23 cellular contexts compared by ENCODE assay signal in genomic region chr16:30478766-30479478, GRCh38. TPM values are rescaled to one million over a fixed set of nuclear protein-coding genes. Genes with fewer than 3 reads are reported as not detected.
DNase-seq lines count a peak whose midpoint lies in the region; ATAC-seq lines count a peak whose summit lies in the region.
"Had no signal": no experiment of that assay in that cellular context is flagged by ENCODE, and none has a peak within 500 bp of the region (broad histone marks: within the 10 kb centered on the region; RNA-seq: fewer than 3 reads in every experiment).

No MANE protein-coding gene starts in this region.

- H3K27me3 ChIP-seq in CD4-positive, alpha-beta memory T cell (ENCODE audit: insufficient read depth, low read length), result no peaks in the 10 kb centered on the region
- H3K27me3 ChIP-seq in naive thymus-derived CD4-positive, alpha-beta T cell (ENCODE audit: control insufficient read depth in 2 of 2, insufficient read depth in 2 of 2, low read length in 2 of 2), result no peaks in the 10 kb centered on the region
- H3K27me3 ChIP-seq: hepatocyte had no signal

- H3K36me3 Mint-ChIP-seq in T-helper 1 cell treated with Interleukin-12 subunit alpha and Interleukin-12 subunit beta and Interleukin-4 antibody, amounts not matched to agents 30 μg/mL and 1 μg/mL, for 36 hours (ENCODE audit: low read depth), result peaks cover 67% of the 10 kb centered on the region
- H3K36me3 Mint-ChIP-seq in CD4-positive, alpha-beta memory T cell, result peaks cover 57 to 73% of the 10 kb centered on the region in 2 donors
- peaks cover 8% of the 10 kb centered on the region for H3K36me3 Mint-ChIP-seq in T-helper 17 cell (ENCODE audit: low read depth)
- peaks cover 12 to 60% (median 28%) of the 10 kb centered on the region in 5 donors for H3K36me3 Mint-ChIP-seq in naive thymus-derived CD4-positive, alpha-beta T cell

- intact Hi-C loops in CD4-positive, alpha-beta memory T cell (cut with micrococcal nuclease), result loop anchor here (10.0 kb wide), 1 partner anchor 46 kb away; the partner anchor contains the start of gene ZNF768
- intact Hi-C loops in naive thymus-derived CD4-positive, alpha-beta T cell (cut with micrococcal nuclease), result no loop called here

- no peak for ATAC-seq in T-helper 17 cell
- ATAC-seq in naive thymus-derived CD4-positive, alpha-beta T cell, result no peak

- CTCF ChIA-PET in CD4-positive, alpha-beta memory T cell (lab: Charles Lee; ENCODE audit: partially characterized antibody), result interaction anchor here (1.5 to 5.5 kb wide), 3 partner anchors 9 to 29 kb away, joined by 5 to 45 read pairs (median 7); no protein-coding TSS in a partner anchor
- CTCF ChIA-PET in naive thymus-derived CD4-positive, alpha-beta T cell (lab: Charles Lee), result interaction anchor here (1.6 kb wide), 1 partner anchor 29 kb away, joined by 9 read pairs; no protein-coding TSS in a partner anchor

- H3K27me3 Mint-ChIP-seq in T-helper 1 cell treated with Interleukin-12 subunit alpha and Interleukin-12 subunit beta and Interleukin-4 antibody, amounts not matched to agents 30 μg/mL and 1 μg/mL, for 36 hours (ENCODE audit: low read depth), result no peaks in the 10 kb centered on the region
- H3K27me3 Mint-ChIP-seq in CD4-positive, alpha-beta memory T cell, result no peaks in the 10 kb centered on the region
- H3K27me3 Mint-ChIP-seq in T-helper 17 cell, result no peaks in the 10 kb centered on the region
- no peaks in the 10 kb centered on the region for H3K27me3 Mint-ChIP-seq in naive thymus-derived CD4-positive, alpha-beta T cell

- POLR2A ChIA-PET in CD4-positive, alpha-beta memory T cell (lab: Charles Lee; ENCODE audit: partially characterized antibody), result interaction anchor here (0.8 to 41.1 kb wide), 10 partner anchors 8 to 93 kb away, joined by 3 to 1162 read pairs (median 8); partner anchors contain the start of genes DCTPP1, ITGAL, SEPHS2 and ZNF688
- POLR2A ChIA-PET in naive thymus-derived CD4-positive, alpha-beta T cell (lab: Charles Lee), result interaction anchor here (1.0 to 2.8 kb wide), 6 partner anchors 8 to 57 kb away, joined by 3 to 14 read pairs (median 4); partner anchors contain the start of gene DCTPP1

- peaks cover 51% of the 10 kb centered on the region for H3K4me1 Mint-ChIP-seq in T-helper 1 cell treated with Interleukin-12 subunit alpha and Interleukin-12 subunit beta and Interleukin-4 antibody, amounts not matched to agents 30 μg/mL and 1 μg/mL, for 36 hours (ENCODE audit: low read depth)
- H3K4me1 Mint-ChIP-seq in CD4-positive, alpha-beta memory T cell, result peaks cover 40 to 82% (median 54%) of the 10 kb centered on the region in 4 donors
- H3K4me1 Mint-ChIP-seq in T-helper 17 cell, result peaks cover 36% of the 10 kb centered on the region
- H3K4me1 Mint-ChIP-seq in naive thymus-derived CD4-positive, alpha-beta T cell, result peaks cover 46 to 76% (median 61%) of the 10 kb centered on the region in 7 donors

- no peak overlapping the region for H3K27ac ChIP-seq in CD4-positive, alpha-beta memory T cell (ENCODE audit: low read depth, low read length)
- peak overlapping the region; percentile 22 for H3K27ac ChIP-seq in naive thymus-derived CD4-positive, alpha-beta T cell (ENCODE audit: low read depth, low read length)
- H3K27ac ChIP-seq: coronary artery, hepatocyte, RWPE1, WERI-Rb-1 had no signal

- H3K27ac Mint-ChIP-seq in T-helper 1 cell treated with Interleukin-12 subunit alpha and Interleukin-12 subunit beta and Interleukin-4 antibody, amounts not matched to agents 30 μg/mL and 1 μg/mL, for 36 hours, result peak overlapping the region; percentile 47
- H3K27ac Mint-ChIP-seq in CD4-positive, alpha-beta memory T cell, result peak overlapping the region; percentile 25 to 95 (median 80)
- H3K27ac Mint-ChIP-seq in T-helper 17 cell, result no peak overlapping the region
- H3K27ac Mint-ChIP-seq in naive thymus-derived CD4-positive, alpha-beta T cell, result peak overlapping the region in 8 of 9 donors; percentile 32 to 92 (median 84)

- H3K4me3 ChIP-seq in CD4-positive, alpha-beta memory T cell (ENCODE audit: low read length in 2 of 2), result no peak overlapping the region
- H3K4me3 ChIP-seq in naive thymus-derived CD4-positive, alpha-beta T cell (ENCODE audit: low read length), result no peak overlapping the region
- H3K4me3 ChIP-seq: coronary artery, hepatocyte had no signal

- DNase-seq in T-helper 1 cell (no peak), T-helper 17 cell (no peak), DMS79 (lab: John Stamatoyannopoulos, UW) (no peak), foreskin melanocyte (no peak), DMS53 (lab: John Stamatoyannopoulos, UW) (no peak)
- DNase-seq in CD4-positive, alpha-beta memory T cell, result no peak
- DNase-seq in naive thymus-derived CD4-positive, alpha-beta T cell, result no peak
- DNase-seq: 8988T; activated gamma-delta T cell; DMS153; kidney; mammary epithelial cell; NCI-H1694; NCI-H446 treated with DMSO at 0.1 percent for 48 hours; stimulated activated CD4-positive, alpha-beta T cell treated with anti-CD3 and anti-CD28 coated beads, Interleukin-2, amount 100 ng/mL, for 48 hours; substantia nigra; WERI-Rb-1 had no signal

- peaks cover 57% of the 10 kb centered on the region for H3K36me3 ChIP-seq in CD4-positive, alpha-beta memory T cell (ENCODE audit: insufficient read depth, low read length)
- peaks cover 25 to 80% (median 52%) of the 10 kb centered on the region in 3 experiments for H3K36me3 ChIP-seq in naive thymus-derived CD4-positive, alpha-beta T cell (ENCODE audit: control insufficient read depth in 2 of 3, insufficient read depth in 3 of 3, low read length in 3 of 3)
- H3K36me3 ChIP-seq: WERI-Rb-1 had no signal

- peak overlapping the region; percentile 61 for H3K4me3 Mint-ChIP-seq in T-helper 1 cell treated with Interleukin-12 subunit alpha and Interleukin-12 subunit beta and Interleukin-4 antibody, amounts not matched to agents 30 μg/mL and 1 μg/mL, for 36 hours
- peak overlapping the region in 2 of 8 donors; percentile 40 to 48 for H3K4me3 Mint-ChIP-seq in CD4-positive, alpha-beta memory T cell
- H3K4me3 Mint-ChIP-seq in T-helper 17 cell, result peak overlapping the region; percentile 63
- H3K4me3 Mint-ChIP-seq in naive thymus-derived CD4-positive, alpha-beta T cell, result peak overlapping the region in 5 of 10 donors; percentile 8 to 54 (median 37)

- H3K4me1 ChIP-seq in CD4-positive, alpha-beta memory T cell (ENCODE audit: insufficient read depth, low read length), result peaks cover 87% of the 10 kb centered on the region
- peaks cover 38 to 65% of the 10 kb centered on the region in 2 donors for H3K4me1 ChIP-seq in naive thymus-derived CD4-positive, alpha-beta T cell (ENCODE audit: control insufficient read depth in 2 of 2, insufficient read depth in 2 of 2, low read length in 2 of 2)

- no peaks in the 10 kb centered on the region for H3K9me3 ChIP-seq in CD4-positive, alpha-beta memory T cell (ENCODE audit: control insufficient read depth in 1 of 2, low read length in 2 of 2)
- H3K9me3 ChIP-seq in T-helper 17 cell (ENCODE audit: control insufficient read depth, low read length, poor library complexity, severe bottlenecking), result no peaks in the 10 kb centered on the region
- no peaks in the 10 kb centered on the region for H3K9me3 ChIP-seq in naive thymus-derived CD4-positive, alpha-beta T cell (ENCODE audit: control insufficient read depth in 2 of 3, low read length in 3 of 3)

- no peaks in the 10 kb centered on the region for H3K9me3 Mint-ChIP-seq in T-helper 1 cell treated with Interleukin-12 subunit alpha and Interleukin-12 subunit beta and Interleukin-4 antibody, amounts not matched to agents 30 μg/mL and 1 μg/mL, for 36 hours
- H3K9me3 Mint-ChIP-seq in CD4-positive, alpha-beta memory T cell, result no peaks in the 10 kb centered on the region
- H3K9me3 Mint-ChIP-seq in naive thymus-derived CD4-positive, alpha-beta T cell, result no peaks in the 10 kb centered on the region

RNA-seq across cellular contexts. Expression of gene ITGAL, which starts 6.4 kb away (rescaled TPM):
- 100 to 1,000 TPM; 648 to 657 TPM for total RNA-seq in CD4-positive, alpha-beta memory T cell
- 100 to 1,000 TPM; 110 to 159 TPM for polyA plus RNA-seq in CD4-positive, alpha-beta memory T cell
- total RNA-seq in T-helper 17 cell, result 100 to 1,000 TPM; 322 to 338 TPM
- 100 to 1,000 TPM; 258 to 629 (median 436) TPM for total RNA-seq in naive thymus-derived CD4-positive, alpha-beta T cell
- polyA plus RNA-seq in naive thymus-derived CD4-positive, alpha-beta T cell, result 100 to 1,000 TPM; 110 to 135 TPM
- total RNA-seq: endothelial cell of umbilical vein, M059J, mammary epithelial cell had no signal
- polyA plus RNA-seq: endothelial cell of umbilical vein, mammary epithelial cell had no signal

RNA-seq across cellular contexts. Expression of gene SEPHS2, which starts 33.2 kb away (rescaled TPM):
- 10 to 100 TPM; 42.0 to 44.4 TPM for total RNA-seq in CD4-positive, alpha-beta memory T cell
- polyA plus RNA-seq in CD4-positive, alpha-beta memory T cell, result 10 to 100 TPM; 56.4 to 65.9 TPM
- total RNA-seq in T-helper 17 cell, result 10 to 100 TPM; 18.3 to 21.4 TPM
- 10 to 100 TPM; 20.9 to 69.6 (median 47.1) TPM for total RNA-seq in naive thymus-derived CD4-positive, alpha-beta T cell
- polyA plus RNA-seq in naive thymus-derived CD4-positive, alpha-beta T cell, result 10 to 100 TPM; 61.2 to 83.9 TPM

RNA-seq across cellular contexts. Expression of gene ZNF768, which starts 47.4 kb away (rescaled TPM):
- 1 to 10 TPM; 5.8 to 6.1 TPM for total RNA-seq in CD4-positive, alpha-beta memory T cell
- polyA plus RNA-seq in CD4-positive, alpha-beta memory T cell, result 1 to 10 TPM in 1 of 2 donors, under 1 TPM in 1; 0.69 to 1.7 TPM
- 1 to 10 TPM; 5.1 to 5.3 TPM for total RNA-seq in T-helper 17 cell
- total RNA-seq in naive thymus-derived CD4-positive, alpha-beta T cell, result 1 to 10 TPM; 6.0 to 8.5 (median 7.3) TPM
- 1 to 10 TPM; 1.6 to 2.4 TPM for polyA plus RNA-seq in naive thymus-derived CD4-positive, alpha-beta T cell

RNA-seq across cellular contexts. Expression of gene DCTPP1, which starts 49.1 kb away (rescaled TPM):
- total RNA-seq in CD4-positive, alpha-beta memory T cell, result 10 to 100 TPM; 15.0 to 18.0 TPM
- 100 to 1,000 TPM in 1 of 2 donors, 10 to 100 TPM in 1; 87.0 to 115 TPM for polyA plus RNA-seq in CD4-positive, alpha-beta memory T cell
- 10 to 100 TPM; 17.4 to 19.2 TPM for total RNA-seq in T-helper 17 cell
- 10 to 100 TPM; 11.6 to 74.1 (median 13.8) TPM for total RNA-seq in naive thymus-derived CD4-positive, alpha-beta T cell
- polyA plus RNA-seq in naive thymus-derived CD4-positive, alpha-beta T cell, result 10 to 100 TPM; 75.0 to 81.1 TPM

RNA-seq across cellular contexts. Expression of gene ZNF747, which starts 55.7 kb away (rescaled TPM):
- 10 to 100 TPM; 15.7 to 17.8 TPM for total RNA-seq in CD4-positive, alpha-beta memory T cell
- 1 to 10 TPM; 7.8 to 8.8 TPM for polyA plus RNA-seq in CD4-positive, alpha-beta memory T cell
- 1 to 10 TPM; 7.6 TPM for total RNA-seq in T-helper 17 cell
- total RNA-seq in naive thymus-derived CD4-positive, alpha-beta T cell, result 10 to 100 TPM in 4 of 5 experiments, 1 to 10 TPM in 1; 9.1 to 17.4 (median 13.8) TPM
- polyA plus RNA-seq in naive thymus-derived CD4-positive, alpha-beta T cell, result 10 to 100 TPM in 1 of 2 donors, 1 to 10 TPM in 1; 8.9 to 11.7 TPM
